Comparison of ENCODE assay signal across 1 cellular context in the genomic region with DNA sequence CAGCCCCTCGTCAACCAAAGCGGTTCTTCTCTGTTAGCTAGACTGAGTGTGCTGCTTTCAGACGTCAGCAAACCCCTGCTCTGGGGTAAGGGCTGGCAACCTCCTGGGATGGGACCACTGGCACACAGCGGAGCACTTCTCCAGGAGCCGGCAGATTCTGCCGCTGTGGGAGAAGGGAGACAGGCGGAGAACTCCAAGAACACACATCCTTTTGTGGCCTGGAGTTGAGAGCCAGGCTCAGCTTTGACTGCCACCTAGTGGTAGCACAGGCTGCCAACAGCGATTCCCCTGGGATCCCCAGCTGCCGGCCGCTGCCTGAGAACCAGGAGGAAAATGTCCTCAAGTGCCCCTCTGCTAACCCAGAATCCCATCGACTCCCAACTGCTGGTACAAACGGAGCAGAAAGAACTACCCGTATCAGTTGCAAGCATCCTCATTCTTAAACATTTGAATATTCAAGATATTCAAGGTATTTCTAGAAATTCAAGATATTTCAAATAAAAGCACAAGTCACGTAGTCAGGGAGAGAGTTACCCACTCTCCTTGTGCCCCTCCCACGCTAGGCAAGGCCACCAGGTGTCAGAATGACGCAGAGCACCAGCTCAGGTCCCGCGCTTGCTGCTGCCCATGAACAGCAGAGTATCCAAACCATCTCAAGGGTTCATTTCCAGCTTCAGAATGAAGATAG.
A peak's percentile ranks its signal among the peaks of the same experiment; 100 is the strongest.
TF ChIP-seq lines count a peak whose summit lies in the region.

No MANE protein-coding gene starts in this region.

TF ChIP-seq in HepG2, 621 proteins besides CTCF, POLR2A, EP300 and RAD21 (continued from another document and continues in another):
- TF ChIP-seq, protein P1, sequence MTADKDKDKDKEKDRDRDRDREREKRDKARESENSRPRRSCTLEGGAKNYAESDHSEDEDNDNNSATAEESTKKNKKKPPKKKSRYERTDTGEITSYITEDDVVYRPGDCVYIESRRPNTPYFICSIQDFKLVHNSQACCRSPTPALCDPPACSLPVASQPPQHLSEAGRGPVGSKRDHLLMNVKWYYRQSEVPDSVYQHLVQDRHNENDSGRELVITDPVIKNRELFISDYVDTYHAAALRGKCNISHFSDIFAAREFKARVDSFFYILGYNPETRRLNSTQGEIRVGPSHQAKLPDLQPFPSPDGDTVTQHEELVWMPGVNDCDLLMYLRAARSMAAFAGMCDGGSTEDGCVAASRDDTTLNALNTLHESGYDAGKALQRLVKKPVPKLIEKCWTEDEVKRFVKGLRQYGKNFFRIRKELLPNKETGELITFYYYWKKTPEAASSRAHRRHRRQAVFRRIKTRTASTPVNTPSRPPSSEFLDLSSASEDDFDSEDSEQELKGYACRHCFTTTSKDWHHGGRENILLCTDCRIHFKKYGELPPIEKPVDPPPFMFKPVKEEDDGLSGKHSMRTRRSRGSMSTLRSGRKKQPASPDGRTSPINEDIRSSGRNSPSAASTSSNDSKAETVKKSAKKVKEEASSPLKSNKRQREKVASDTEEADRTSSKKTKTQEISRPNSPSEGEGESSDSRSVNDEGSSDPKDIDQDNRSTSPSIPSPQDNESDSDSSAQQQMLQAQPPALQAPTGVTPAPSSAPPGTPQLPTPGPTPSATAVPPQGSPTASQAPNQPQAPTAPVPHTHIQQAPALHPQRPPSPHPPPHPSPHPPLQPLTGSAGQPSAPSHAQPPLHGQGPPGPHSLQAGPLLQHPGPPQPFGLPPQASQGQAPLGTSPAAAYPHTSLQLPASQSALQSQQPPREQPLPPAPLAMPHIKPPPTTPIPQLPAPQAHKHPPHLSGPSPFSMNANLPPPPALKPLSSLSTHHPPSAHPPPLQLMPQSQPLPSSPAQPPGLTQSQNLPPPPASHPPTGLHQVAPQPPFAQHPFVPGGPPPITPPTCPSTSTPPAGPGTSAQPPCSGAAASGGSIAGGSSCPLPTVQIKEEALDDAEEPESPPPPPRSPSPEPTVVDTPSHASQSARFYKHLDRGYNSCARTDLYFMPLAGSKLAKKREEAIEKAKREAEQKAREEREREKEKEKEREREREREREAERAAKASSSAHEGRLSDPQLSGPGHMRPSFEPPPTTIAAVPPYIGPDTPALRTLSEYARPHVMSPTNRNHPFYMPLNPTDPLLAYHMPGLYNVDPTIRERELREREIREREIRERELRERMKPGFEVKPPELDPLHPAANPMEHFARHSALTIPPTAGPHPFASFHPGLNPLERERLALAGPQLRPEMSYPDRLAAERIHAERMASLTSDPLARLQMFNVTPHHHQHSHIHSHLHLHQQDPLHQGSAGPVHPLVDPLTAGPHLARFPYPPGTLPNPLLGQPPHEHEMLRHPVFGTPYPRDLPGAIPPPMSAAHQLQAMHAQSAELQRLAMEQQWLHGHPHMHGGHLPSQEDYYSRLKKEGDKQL (CRISPR knock-in tag; IDR thresholded peaks at IDR 0.05; ENCODE audit: low read depth) = no peak
- TF ChIP-seq, protein P2, sequence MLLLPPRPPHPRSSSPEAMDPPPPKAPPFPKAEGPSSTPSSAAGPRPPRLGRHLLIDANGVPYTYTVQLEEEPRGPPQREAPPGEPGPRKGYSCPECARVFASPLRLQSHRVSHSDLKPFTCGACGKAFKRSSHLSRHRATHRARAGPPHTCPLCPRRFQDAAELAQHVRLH (CRISPR knock-in tag; IDR thresholded peaks at IDR 0.05; ENCODE audit: borderline replicate concordance, low read depth) = no peak
- TF ChIP-seq KLF6 (CRISPR knock-in tag; IDR thresholded peaks at IDR 0.05) (no peak), TRAFD1 (CRISPR knock-in tag; IDR thresholded peaks at IDR 0.05; ENCODE audit: borderline replicate concordance) (no peak), RBAK (CRISPR knock-in tag; IDR thresholded peaks at IDR 0.05) (no peak), NKX3-1 (CRISPR knock-in tag; IDR thresholded peaks at IDR 0.05) (no peak), GPN1 (CRISPR knock-in tag; IDR thresholded peaks at IDR 0.05; ENCODE audit: borderline replicate concordance) (no peak), ATF7 (IDR thresholded peaks at IDR 0.05) (no peak), ATF7 (CRISPR knock-in tag; IDR thresholded peaks at IDR 0.05) (no peak), ZNF230 (CRISPR knock-in tag; IDR thresholded peaks at IDR 0.05) (no peak), TFAP4 (IDR thresholded peaks at IDR 0.05; ENCODE audit: borderline replicate concordance, low read depth) (no peak), TCF7 (IDR thresholded peaks at IDR 0.05; ENCODE audit: low read depth) (no peak), ZNF780A (CRISPR knock-in tag; IDR thresholded peaks at IDR 0.05) (no peak), ZNF574 (CRISPR knock-in tag; IDR thresholded peaks at IDR 0.05) (0 out of 2 replicates have a peak, but pooled peaks have one; percentile 57), HMGA1 (CRISPR knock-in tag; conservative IDR thresholded peaks at IDR 0.05) (no peak), MAZ (IDR thresholded peaks at IDR 0.05; ENCODE audit: borderline replicate concordance, low read depth, low read length) (no peak), MAZ (CRISPR knock-in tag; IDR thresholded peaks at IDR 0.05; ENCODE audit: low read depth) (no peak), SKIL (CRISPR knock-in tag; IDR thresholded peaks at IDR 0.05; ENCODE audit: borderline replicate concordance) (no peak), SAFB2 (CRISPR knock-in tag; IDR thresholded peaks at IDR 0.05; ENCODE audit: borderline replicate concordance, low read depth) (no peak), CHCHD3 (CRISPR knock-in tag; IDR thresholded peaks at IDR 0.05) (no peak), ZFAT (CRISPR knock-in tag; conservative IDR thresholded peaks at IDR 0.05) (no peak), RCOR2 (CRISPR knock-in tag; IDR thresholded peaks at IDR 0.05) (no peak), TFDP2 (CRISPR knock-in tag; IDR thresholded peaks at IDR 0.05) (no peak), ZNF121 (CRISPR knock-in tag; IDR thresholded peaks at IDR 0.05) (no peak), HIVEP1 (CRISPR knock-in tag; IDR thresholded peaks at IDR 0.05) (no peak), E2F5 (CRISPR knock-in tag; conservative IDR thresholded peaks at IDR 0.05) (no peak)
- TF ChIP-seq, protein P3, sequence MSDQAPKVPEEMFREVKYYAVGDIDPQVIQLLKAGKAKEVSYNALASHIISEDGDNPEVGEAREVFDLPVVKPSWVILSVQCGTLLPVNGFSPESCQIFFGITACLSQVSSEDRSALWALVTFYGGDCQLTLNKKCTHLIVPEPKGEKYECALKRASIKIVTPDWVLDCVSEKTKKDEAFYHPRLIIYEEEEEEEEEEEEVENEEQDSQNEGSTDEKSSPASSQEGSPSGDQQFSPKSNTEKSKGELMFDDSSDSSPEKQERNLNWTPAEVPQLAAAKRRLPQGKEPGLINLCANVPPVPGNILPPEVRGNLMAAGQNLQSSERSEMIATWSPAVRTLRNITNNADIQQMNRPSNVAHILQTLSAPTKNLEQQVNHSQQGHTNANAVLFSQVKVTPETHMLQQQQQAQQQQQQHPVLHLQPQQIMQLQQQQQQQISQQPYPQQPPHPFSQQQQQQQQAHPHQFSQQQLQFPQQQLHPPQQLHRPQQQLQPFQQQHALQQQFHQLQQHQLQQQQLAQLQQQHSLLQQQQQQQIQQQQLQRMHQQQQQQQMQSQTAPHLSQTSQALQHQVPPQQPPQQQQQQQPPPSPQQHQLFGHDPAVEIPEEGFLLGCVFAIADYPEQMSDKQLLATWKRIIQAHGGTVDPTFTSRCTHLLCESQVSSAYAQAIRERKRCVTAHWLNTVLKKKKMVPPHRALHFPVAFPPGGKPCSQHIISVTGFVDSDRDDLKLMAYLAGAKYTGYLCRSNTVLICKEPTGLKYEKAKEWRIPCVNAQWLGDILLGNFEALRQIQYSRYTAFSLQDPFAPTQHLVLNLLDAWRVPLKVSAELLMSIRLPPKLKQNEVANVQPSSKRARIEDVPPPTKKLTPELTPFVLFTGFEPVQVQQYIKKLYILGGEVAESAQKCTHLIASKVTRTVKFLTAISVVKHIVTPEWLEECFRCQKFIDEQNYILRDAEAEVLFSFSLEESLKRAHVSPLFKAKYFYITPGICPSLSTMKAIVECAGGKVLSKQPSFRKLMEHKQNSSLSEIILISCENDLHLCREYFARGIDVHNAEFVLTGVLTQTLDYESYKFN (CRISPR knock-in tag; conservative IDR thresholded peaks at IDR 0.05) = no peak
- TF ChIP-seq, protein P4, sequence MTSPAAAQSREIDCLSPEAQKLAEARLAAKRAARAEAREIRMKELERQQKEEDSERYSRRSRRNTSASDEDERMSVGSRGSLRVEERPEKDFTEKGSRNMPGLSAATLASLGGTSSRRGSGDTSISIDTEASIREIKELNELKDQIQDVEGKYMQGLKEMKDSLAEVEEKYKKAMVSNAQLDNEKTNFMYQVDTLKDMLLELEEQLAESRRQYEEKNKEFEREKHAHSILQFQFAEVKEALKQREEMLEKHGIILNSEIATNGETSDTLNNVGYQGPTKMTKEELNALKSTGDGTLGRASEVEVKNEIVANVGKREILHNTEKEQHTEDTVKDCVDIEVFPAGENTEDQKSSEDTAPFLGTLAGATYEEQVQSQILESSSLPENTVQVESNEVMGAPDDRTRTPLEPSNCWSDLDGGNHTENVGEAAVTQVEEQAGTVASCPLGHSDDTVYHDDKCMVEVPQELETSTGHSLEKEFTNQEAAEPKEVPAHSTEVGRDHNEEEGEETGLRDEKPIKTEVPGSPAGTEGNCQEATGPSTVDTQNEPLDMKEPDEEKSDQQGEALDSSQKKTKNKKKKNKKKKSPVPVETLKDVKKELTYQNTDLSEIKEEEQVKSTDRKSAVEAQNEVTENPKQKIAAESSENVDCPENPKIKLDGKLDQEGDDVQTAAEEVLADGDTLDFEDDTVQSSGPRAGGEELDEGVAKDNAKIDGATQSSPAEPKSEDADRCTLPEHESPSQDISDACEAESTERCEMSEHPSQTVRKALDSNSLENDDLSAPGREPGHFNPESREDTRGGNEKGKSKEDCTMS (CRISPR knock-in tag; conservative IDR thresholded peaks at IDR 0.05) = no peak
